ENCODE assay signal across 14 cellular contexts in genomic region chr4:186627226-186627865, GRCh38.
DNase-seq lines count a peak whose midpoint lies in the region; ATAC-seq and TF ChIP-seq lines count a peak whose summit lies in the region.
"Had no signal": no experiment of that assay in that cellular context is flagged by ENCODE, and none has a peak within 500 bp of the region (broad histone marks: within the 10 kb centered on the region; RNA-seq: fewer than 3 reads in every experiment).

No MANE protein-coding gene starts in this region.

- CTCF ChIA-PET in CD4-positive, alpha-beta T cell (lab: Charles Lee) = no interaction called here

- peaks cover 9% of the 10 kb centered on the region for H3K27me3 Mint-ChIP-seq in GM23338 (ENCODE audit: insufficient read depth, low read depth, poor library complexity)
- no peaks in the 10 kb centered on the region for H3K27me3 Mint-ChIP-seq in CD4-positive, alpha-beta T cell
- H3K27me3 Mint-ChIP-seq: B cell had no signal

- H3K4me3 ChIP-seq in GM23338 (no peak overlapping the region), foreskin fibroblast (ENCODE audit: low read depth in 1 of 2, low read length in 2 of 2) (no peak overlapping the region)
- H3K4me3 ChIP-seq: upper lobe of right lung had no signal

- H3K79me2 ChIP-seq in GM23338 (replicated peaks; ENCODE audit: insufficient read depth) = no peaks in the 10 kb centered on the region

- H2AFZ ChIP-seq in GM23338 = no peak overlapping the region

- H4K20me1 ChIP-seq in GM23338 (replicated peaks; ENCODE audit: insufficient read depth) = no peaks in the 10 kb centered on the region

- DNase-seq in A172 (ENCODE audit: low spot score) = peak; percentile 68
- peak; percentile 23 for DNase-seq in GM23338 (ENCODE audit: low spot score)
- peak; percentile 41 for DNase-seq in RPMI7951 (ENCODE audit: low read depth)
- DNase-seq in foreskin fibroblast = peak; percentile 22 to 30
- no peak for DNase-seq in CD4-positive, alpha-beta T cell
- DNase-seq in activated CD4-positive, CD25-positive, alpha-beta regulatory T cell (lab: John Stamatoyannopoulos, UW) = no peak
- DNase-seq: H9, NCI-H1092, upper lobe of right lung had no signal

- no peak overlapping the region for H3K27ac ChIP-seq in GM23338 (ENCODE audit: low read depth)
- no peak overlapping the region for H3K27ac ChIP-seq in CD4-positive, alpha-beta T cell (ENCODE audit: low read depth, low read length)
- H3K27ac ChIP-seq: upper lobe of right lung had no signal

- no peak overlapping the region; the same call in 1 of the 2 replicates for H3K27ac Mint-ChIP-seq in GM23338
- H3K27ac Mint-ChIP-seq in CD4-positive, alpha-beta T cell = no peak overlapping the region
- H3K27ac Mint-ChIP-seq: activated naive CD8-positive, alpha-beta T cell treated with anti-CD3 and anti-CD28 coated beads, Interleukin-2, amount 10 ng/mL, durations not matched to agents 7 days and 5 days; B cell had no signal

- no peaks in the 10 kb centered on the region for H3K27me3 ChIP-seq in GM23338 (ENCODE audit: insufficient read depth)
- H3K27me3 ChIP-seq in CD4-positive, alpha-beta T cell (ENCODE audit: control insufficient read depth, insufficient read depth, low read length) = no peaks in the 10 kb centered on the region
- H3K27me3 ChIP-seq: upper lobe of right lung had no signal

- H3F3A ChIP-seq in GM23338 (replicated peaks; ENCODE audit: low read depth) = 0 out of 2 replicates have a peak, but pooled peaks cover 4% of the 10 kb centered on the region

- peaks cover 21% of the 10 kb centered on the region for H3K4me1 Mint-ChIP-seq in GM23338
- peaks cover 12% of the 10 kb centered on the region for H3K4me1 Mint-ChIP-seq in CD4-positive, alpha-beta T cell (ENCODE audit: low read depth)

- no peaks in the 10 kb centered on the region for H3K9me3 ChIP-seq in CD4-positive, alpha-beta T cell (ENCODE audit: control insufficient read depth, low read length)
- H3K9me3 ChIP-seq: upper lobe of right lung had no signal

- H3K36me3 Mint-ChIP-seq in GM23338 (ENCODE audit: low read depth) = peaks cover 67% of the 10 kb centered on the region
- H3K36me3 Mint-ChIP-seq in CD4-positive, alpha-beta T cell (ENCODE audit: low read depth) = no peaks in the 10 kb centered on the region
- H3K36me3 Mint-ChIP-seq: activated naive CD8-positive, alpha-beta T cell treated with anti-CD3 and anti-CD28 coated beads, Interleukin-2, amount 10 ng/mL, durations not matched to agents 7 days and 5 days had no signal

- peak; percentile 43; the same call in 2 of the 3 replicates for ATAC-seq in GM23338
- no peak for ATAC-seq in CD4-positive, alpha-beta T cell (ENCODE audit: poor library complexity)
- no peak for ATAC-seq in GM18498 (IDR thresholded peaks at IDR 0.05; ENCODE audit: unreplicated experiment)
- no peak for ATAC-seq in HG03439 (IDR thresholded peaks at IDR 0.05; ENCODE audit: unreplicated experiment)
- ATAC-seq: sciatic nerve, upper lobe of right lung had no signal

- POLR2A ChIA-PET in CD4-positive, alpha-beta T cell (lab: Charles Lee) = no interaction called here

- H3K36me3 ChIP-seq in GM23338 (ENCODE audit: insufficient read depth) = peaks cover 9% of the 10 kb centered on the region

- H3K4me1 ChIP-seq in GM23338 (ENCODE audit: insufficient read depth) = 0 out of 2 replicates have a peak, but pooled peaks cover 8% of the 10 kb centered on the region
- H3K4me1 ChIP-seq: upper lobe of right lung had no signal

- intact Hi-C loops in CD4-positive, alpha-beta T cell (cut with DNase I, micrococcal nuclease) = no loop called here

- TF ChIP-seq CTCF in GM23338 (conservative IDR thresholded peaks at IDR 0.05; ENCODE audit: low read depth in 2 of 2) = no peak
- TF ChIP-seq CTCF in foreskin fibroblast (IDR thresholded peaks at IDR 0.05; ENCODE audit: low read depth, low read length) = no peak
- no peak for TF ChIP-seq CTCF in CD4-positive, alpha-beta T cell (IDR thresholded peaks at IDR 0.05)

- no peak overlapping the region for H3K4me3 Mint-ChIP-seq in GM23338
- H3K4me3 Mint-ChIP-seq in CD4-positive, alpha-beta T cell = no peak overlapping the region
- H3K4me3 Mint-ChIP-seq: B cell, H9 had no signal

- H3K9me3 Mint-ChIP-seq in GM23338 = no peaks in the 10 kb centered on the region; the same call in 2 of the 3 replicates
- H3K9me3 Mint-ChIP-seq in CD4-positive, alpha-beta T cell = peaks cover 11% of the 10 kb centered on the region
- H3K9me3 Mint-ChIP-seq: H9 had no signal

- H3K4me2 ChIP-seq in GM23338 = no peak overlapping the region

- no peaks in the 10 kb centered on the region for H3K9me2 ChIP-seq in GM23338 (ENCODE audit: insufficient read depth)

TF ChIP-seq in GM23338, 12 proteins besides CTCF, POLR2A, EP300 and RAD21 (continues in another document):
- TF ChIP-seq EZH2phosphoT487 (IDR thresholded peaks at IDR 0.05; ENCODE audit: unreplicated experiment) = no peak
- TF ChIP-seq ETS1 (IDR thresholded peaks at IDR 0.05) = no peak
- no peak for TF ChIP-seq STAT1 (IDR thresholded peaks at IDR 0.05; ENCODE audit: unreplicated experiment)
- no peak for TF ChIP-seq POLR2AphosphoS5 (IDR thresholded peaks at IDR 0.05; ENCODE audit: low read depth)
- TF ChIP-seq ZNF331 (CRISPR knock-in tag; IDR thresholded peaks at IDR 0.05; ENCODE audit: low read depth) = no peak
- TF ChIP-seq ZNF462 (CRISPR knock-in tag; IDR thresholded peaks at IDR 0.05) = no peak
- no peak for TF ChIP-seq CREB1 (CRISPR knock-in tag; IDR thresholded peaks at IDR 0.05; ENCODE audit: low read depth)

Comparison
In these comparisons a context has a peak if more than half of its experiments do, and no peak if none do; other contexts are left out.
1. DNase-seq: peak in A172 (single experiment), GM23338 (single experiment), RPMI7951 (single experiment) and foreskin fibroblast (2 of 2); none in CD4-positive, alpha-beta T cell (0 of 10) and activated CD4-positive, CD25-positive, alpha-beta regulatory T cell (0 of 4).